ENCODE assay signal across 15 cellular contexts in the genomic region with DNA sequence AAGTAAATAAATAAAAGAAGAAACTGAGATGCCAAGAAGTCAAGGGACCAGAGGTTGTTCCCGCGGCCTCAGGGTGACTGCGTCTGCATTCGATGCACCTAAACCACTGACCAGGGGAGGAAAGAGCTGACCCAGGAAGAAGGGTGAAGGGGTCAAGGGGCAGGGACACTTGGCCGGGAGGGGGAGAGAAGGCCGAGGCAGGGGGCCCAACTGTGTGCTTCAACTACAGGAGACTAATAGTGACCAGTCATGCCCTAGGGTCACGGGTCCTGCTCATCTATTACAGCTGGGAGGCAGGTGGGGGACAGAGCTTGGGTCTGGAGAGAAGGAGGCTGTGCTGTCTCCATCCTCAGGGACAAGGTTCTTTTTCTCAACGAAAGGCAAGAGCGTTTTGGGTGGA. TPM values are rescaled to one million over a fixed set of nuclear protein-coding genes. Genes with fewer than 3 reads are reported as not detected.
DNase-seq lines count a peak whose midpoint lies in the region; ATAC-seq and TF ChIP-seq lines count a peak whose summit lies in the region.
"Had no signal": no experiment of that assay in that cellular context is flagged by ENCODE, and none has a peak within 500 bp of the region (broad histone marks: within the 10 kb centered on the region; RNA-seq: fewer than 3 reads in every experiment).

No MANE protein-coding gene starts in this region.

- H3K27ac ChIP-seq in mesenchymal stem cell (ENCODE audit: low read length, poor library complexity, severe bottlenecking) (no peak overlapping the region), sigmoid colon (no peak overlapping the region)

- no peaks in the 10 kb centered on the region for H3K9me3 ChIP-seq in mesenchymal stem cell (ENCODE audit: control insufficient read depth, low read length)
- no peaks in the 10 kb centered on the region for H3K9me3 ChIP-seq in sigmoid colon
- H3K9me3 ChIP-seq: HAP-1 had no signal

- no peaks in the 10 kb centered on the region for H3K9me3 Mint-ChIP-seq in dendritic cell treated with granulocyte-macrophage colony-stimulating factor and Interleukin-4, amounts not matched to agents 40 ng/mL and 50 ng/mL, for 4 days
- peaks cover 15% of the 10 kb centered on the region for H3K9me3 Mint-ChIP-seq in glutamatergic neuron (ENCODE audit: unreplicated experiment)
- H3K9me3 Mint-ChIP-seq: CD8-positive, alpha-beta T cell had no signal

- H2BK15ac ChIP-seq in mesenchymal stem cell (ENCODE audit: low read depth, poor library complexity, severe bottlenecking): no peak overlapping the region

- H3K27me3 Mint-ChIP-seq in dendritic cell treated with granulocyte-macrophage colony-stimulating factor and Interleukin-4, amounts not matched to agents 40 ng/mL and 50 ng/mL, for 4 days: no peaks in the 10 kb centered on the region
- peaks cover 21% of the 10 kb centered on the region for H3K27me3 Mint-ChIP-seq in glutamatergic neuron (ENCODE audit: unreplicated experiment)

- H4K91ac ChIP-seq in mesenchymal stem cell (ENCODE audit: low read length): peak overlapping the region; percentile 59

- no peak overlapping the region for H2BK12ac ChIP-seq in mesenchymal stem cell (ENCODE audit: low read length in 2 of 2)

- H3K4ac ChIP-seq in mesenchymal stem cell (ENCODE audit: low read depth in 1 of 2, low read length in 2 of 2): no peak overlapping the region

- H3K14ac ChIP-seq in mesenchymal stem cell (ENCODE audit: low read length in 2 of 2): no peak overlapping the region

- H2AFZ ChIP-seq in mesenchymal stem cell (ENCODE audit: low read depth, low read length): no peak overlapping the region

- no peak for TF ChIP-seq EP300 in sigmoid colon (IDR thresholded peaks at IDR 0.05)

- no peak overlapping the region for H2BK120ac ChIP-seq in mesenchymal stem cell (ENCODE audit: low read depth, low read length)

- no peak overlapping the region for H3K9ac ChIP-seq in mesenchymal stem cell (ENCODE audit: low read length)

- TF ChIP-seq POLR2A in sigmoid colon (IDR thresholded peaks at IDR 0.05): no peak

- H3K18ac ChIP-seq in mesenchymal stem cell (ENCODE audit: low read depth in 1 of 2, low read length in 2 of 2): no peak overlapping the region

- no peak overlapping the region for H3K23ac ChIP-seq in mesenchymal stem cell (ENCODE audit: low read length in 2 of 2)

- H3K27ac Mint-ChIP-seq in dendritic cell treated with granulocyte-macrophage colony-stimulating factor and Interleukin-4, amounts not matched to agents 40 ng/mL and 50 ng/mL, for 4 days: peak overlapping the region; percentile 4
- H3K27ac Mint-ChIP-seq in glutamatergic neuron (ENCODE audit: unreplicated experiment): peak overlapping the region; percentile 59
- H3K27ac Mint-ChIP-seq: CD8-positive, alpha-beta T cell had no signal

- no peak overlapping the region for H3K4me3 Mint-ChIP-seq in dendritic cell treated with granulocyte-macrophage colony-stimulating factor and Interleukin-4, amounts not matched to agents 40 ng/mL and 50 ng/mL, for 4 days
- H3K4me3 Mint-ChIP-seq in glutamatergic neuron (ENCODE audit: unreplicated experiment): no peak overlapping the region
- H3K4me3 Mint-ChIP-seq: CD14-positive monocyte; CD8-positive, alpha-beta T cell had no signal

- H2BK5ac ChIP-seq in mesenchymal stem cell (ENCODE audit: low read depth, low read length, poor library complexity, severe bottlenecking): no peak overlapping the region

- no peak overlapping the region for H4K8ac ChIP-seq in mesenchymal stem cell (ENCODE audit: low read length)

- H3K4me2 ChIP-seq in mesenchymal stem cell (ENCODE audit: low read length, poor library complexity, severe bottlenecking): no peak overlapping the region

- peaks cover 100% of the 10 kb centered on the region for H3K36me3 Mint-ChIP-seq in dendritic cell treated with granulocyte-macrophage colony-stimulating factor and Interleukin-4, amounts not matched to agents 40 ng/mL and 50 ng/mL, for 4 days (ENCODE audit: low read depth)
- H3K36me3 Mint-ChIP-seq in glutamatergic neuron (ENCODE audit: unreplicated experiment): peaks cover 11% of the 10 kb centered on the region

- intact Hi-C loops in dendritic cell treated with granulocyte-macrophage colony-stimulating factor and Interleukin-4, amounts not matched to agents 40 ng/mL and 50 ng/mL, for 4 days (cut with micrococcal nuclease): no loop called here
- intact Hi-C loops in sigmoid colon (cut with DNase I): no loop called here
- intact Hi-C loops in sciatic nerve (cut with DNase I): no loop called here

- no peak overlapping the region for H2AK5ac ChIP-seq in mesenchymal stem cell (ENCODE audit: low read length, severe bottlenecking)

- TF ChIP-seq CTCF in glutamatergic neuron (IDR thresholded peaks at IDR 0.05; ENCODE audit: partially characterized antibody, unreplicated experiment) (no peak), sigmoid colon (IDR thresholded peaks at IDR 0.05) (no peak)

- no peaks in the 10 kb centered on the region for H3K27me3 ChIP-seq in mesenchymal stem cell (ENCODE audit: control insufficient read depth in 1 of 2, insufficient read depth in 1 of 2, low read length in 2 of 2)
- H3K27me3 ChIP-seq in sigmoid colon: no peaks in the 10 kb centered on the region

- peaks cover 38 to 78% of the 10 kb centered on the region in 2 experiments for H3K36me3 ChIP-seq in mesenchymal stem cell (ENCODE audit: control insufficient read depth in 1 of 2, insufficient read depth in 2 of 2, low read depth in 1 of 2, low read length in 2 of 2)
- no peaks in the 10 kb centered on the region for H3K36me3 ChIP-seq in sigmoid colon
- H3K36me3 ChIP-seq: HAP-1 had no signal

- peaks cover 75% of the 10 kb centered on the region for H3K4me1 Mint-ChIP-seq in dendritic cell treated with granulocyte-macrophage colony-stimulating factor and Interleukin-4, amounts not matched to agents 40 ng/mL and 50 ng/mL, for 4 days (ENCODE audit: low read depth)
- peaks cover 39% of the 10 kb centered on the region for H3K4me1 Mint-ChIP-seq in glutamatergic neuron (ENCODE audit: low read depth, unreplicated experiment)

- WGBS in mesenchymal stem cell: 91% methylated on average over 9 of the region's 9 CpGs
- 94 to 95% methylated on average over 9 of the region's 9 CpGs for WGBS in sigmoid colon, 2 donors

- H3K4me3 ChIP-seq in mesenchymal stem cell (ENCODE audit: insufficient read depth in 1 of 2, low read depth in 1 of 2, low read length in 2 of 2): no peak overlapping the region
- no peak overlapping the region for H3K4me3 ChIP-seq in sigmoid colon
- H3K4me3 ChIP-seq: HAP-1 had no signal

- H3K4me1 ChIP-seq in mesenchymal stem cell (ENCODE audit: control insufficient read depth, insufficient read depth, low read depth, low read length): peaks cover 18% of the 10 kb centered on the region
- H3K4me1 ChIP-seq in sigmoid colon: peaks cover 3 to 45% (median 28%) of the 10 kb centered on the region in 4 donors
- H3K4me1 ChIP-seq: HAP-1 had no signal

- peaks cover 61% of the 10 kb centered on the region for H3K79me1 ChIP-seq in mesenchymal stem cell (replicated peaks; ENCODE audit: low read length, poor library complexity, severe bottlenecking)

- no peak for ATAC-seq in sciatic nerve
- ATAC-seq: CD8-positive, alpha-beta T cell had no signal

- DNase-seq in glutamatergic neuron (no peak), mesenchymal stem cell (no peak), sigmoid colon (peak; percentile 54), sciatic nerve (ENCODE audit: low spot score) (no peak), NCI-H82 treated with DMSO at 0.1 percent for 48 hours (lab: John Stamatoyannopoulos, UW; ENCODE audit: unreplicated experiment) (no peak), 8988T (no peak)
- DNase-seq: CD8-positive, alpha-beta T cell; COR-L47; DMS153; DMS79 treated with DMSO at 0.1 percent for 48 hours; EL; GOT3 had no signal

RNA-seq across cellular contexts. Expression of gene TIMM22, which starts 44.8 kb away (rescaled TPM):
- total RNA-seq in glutamatergic neuron (ENCODE audit: unreplicated experiment) (22.0 TPM), sigmoid colon (10 to 100 TPM in 3 of 4 donors, 1 to 10 TPM in 1; 8.0 to 13.6 (median 11.0) TPM), sciatic nerve (9.3 TPM)
- polyA plus RNA-seq in mesenchymal stem cell (2013, experiment 1 of 2): 14.9 TPM
- 15.8 TPM for polyA plus RNA-seq in mesenchymal stem cell (2013, experiment 2 of 2)
- polyA plus RNA-seq in sigmoid colon: 1 to 10 TPM; 6.0 to 9.2 (median 8.1) TPM
